10 cellular contexts compared by ENCODE assay signal in genomic region chr19:38793186-38793585, GRCh38. TPM values are rescaled to one million over a fixed set of nuclear protein-coding genes. Genes with fewer than 3 reads are reported as not detected.
DNase-seq lines count a peak whose midpoint lies in the region; ATAC-seq, FAIRE-seq and TF ChIP-seq lines count a peak whose summit lies in the region.
"Had no signal": no experiment of that assay in that cellular context is flagged by ENCODE, and none has a peak within 500 bp of the region (broad histone marks: within the 10 kb centered on the region; RNA-seq: fewer than 3 reads in every experiment).

No MANE protein-coding gene starts in this region.

- peak; percentile 86 for FAIRE-seq in bronchial epithelial cell (lab: Jason Lieb, UNC)

- no peak for ATAC-seq in CD4-positive, CD25-positive, alpha-beta regulatory T cell (ENCODE audit: low read depth in 2 of 2)
- ATAC-seq in HG02870 (IDR thresholded peaks at IDR 0.05; ENCODE audit: unreplicated experiment) (no peak), GM19324 (IDR thresholded peaks at IDR 0.05; ENCODE audit: low FRiP score, unreplicated experiment) (no peak), gastroesophageal sphincter (no peak)

- no peaks in the 10 kb centered on the region for H3K9me3 ChIP-seq in CD4-positive, CD25-positive, alpha-beta regulatory T cell (ENCODE audit: control insufficient read depth in 2 of 2, low read length in 2 of 2)
- H3K9me3 ChIP-seq in gastroesophageal sphincter: no peaks in the 10 kb centered on the region

- no peaks in the 10 kb centered on the region for H3K27me3 Mint-ChIP-seq in CD4-positive, CD25-positive, alpha-beta regulatory T cell
- H3K27me3 Mint-ChIP-seq in nephron progenitor cell (ENCODE audit: low read depth, poor library complexity): peaks cover 9% of the 10 kb centered on the region

- TF ChIP-seq POLR2A in gastroesophageal sphincter (IDR thresholded peaks at IDR 0.05): no peak

- peak in 1 of 3 donors; percentile 12 for DNase-seq in CD4-positive, CD25-positive, alpha-beta regulatory T cell
- DNase-seq in HS-5 (ENCODE audit: low read depth): peak; percentile 25
- peak; percentile 97 for DNase-seq in bronchial epithelial cell (ENCODE audit: low read depth)
- DNase-seq in lung microvascular endothelial cell (ENCODE audit: low read depth in 2 of 2): peak; percentile 43 to 62
- no peak for DNase-seq in nephron progenitor cell
- DNase-seq: DND-41, T1000 had no signal

- H3K27ac Mint-ChIP-seq in CD4-positive, CD25-positive, alpha-beta regulatory T cell: peak overlapping the region in 1 of 3 donors; percentile 77
- no peak overlapping the region for H3K27ac Mint-ChIP-seq in nephron progenitor cell

- H3K4me3 Mint-ChIP-seq in CD4-positive, CD25-positive, alpha-beta regulatory T cell: peak overlapping the region; percentile 61 to 76 (median 66)
- no peak overlapping the region for H3K4me3 Mint-ChIP-seq in nephron progenitor cell

- H3K4me1 Mint-ChIP-seq in CD4-positive, CD25-positive, alpha-beta regulatory T cell: peaks cover 0 to 5% (median 4%) of the 10 kb centered on the region in 4 donors
- H3K4me1 Mint-ChIP-seq in nephron progenitor cell: peaks cover 5% of the 10 kb centered on the region

- H3K4me1 ChIP-seq in CD4-positive, CD25-positive, alpha-beta regulatory T cell (ENCODE audit: control insufficient read depth, insufficient read depth, low read length, poor library complexity, severe bottlenecking): peaks cover 8% of the 10 kb centered on the region
- H3K4me1 ChIP-seq in gastroesophageal sphincter: peaks cover 0 to 7% (median 2%) of the 10 kb centered on the region in 3 donors

- no peak overlapping the region for H3K4me3 ChIP-seq in CD4-positive, CD25-positive, alpha-beta regulatory T cell (ENCODE audit: low read depth, low read length)
- H3K4me3 ChIP-seq in bronchial epithelial cell (ENCODE audit: low read depth, low read length) (no peak overlapping the region), gastroesophageal sphincter (no peak overlapping the region)

- H3K9me3 Mint-ChIP-seq in CD4-positive, CD25-positive, alpha-beta regulatory T cell: peaks cover 0 to 2% (median 0%) of the 10 kb centered on the region in 7 donors
- peaks cover 21% of the 10 kb centered on the region for H3K9me3 Mint-ChIP-seq in nephron progenitor cell

- 56 to 68% methylated on average over 7 to 8 of the region's 8 CpGs for WGBS in gastroesophageal sphincter (ENCODE audit: low coverage in 1 of 2), 2 donors

- no peaks in the 10 kb centered on the region for H3K27me3 ChIP-seq in CD4-positive, CD25-positive, alpha-beta regulatory T cell (ENCODE audit: control insufficient read depth, insufficient read depth, low read length)
- no peaks in the 10 kb centered on the region for H3K27me3 ChIP-seq in bronchial epithelial cell (ENCODE audit: control insufficient read depth, insufficient read depth, low read length)
- H3K27me3 ChIP-seq in gastroesophageal sphincter: no peaks in the 10 kb centered on the region

- no peaks in the 10 kb centered on the region for H3K36me3 ChIP-seq in CD4-positive, CD25-positive, alpha-beta regulatory T cell (ENCODE audit: control insufficient read depth, insufficient read depth, low read length)
- H3K36me3 ChIP-seq in bronchial epithelial cell (ENCODE audit: control insufficient read depth, insufficient read depth, low read length): no peaks in the 10 kb centered on the region
- no peaks in the 10 kb centered on the region for H3K36me3 ChIP-seq in gastroesophageal sphincter

- no peaks in the 10 kb centered on the region for H3K36me3 Mint-ChIP-seq in CD4-positive, CD25-positive, alpha-beta regulatory T cell
- H3K36me3 Mint-ChIP-seq in nephron progenitor cell (ENCODE audit: low read depth): no peaks in the 10 kb centered on the region

- no peak overlapping the region for H3K27ac ChIP-seq in CD4-positive, CD25-positive, alpha-beta regulatory T cell (ENCODE audit: insufficient read depth, low read length, poor library complexity, severe bottlenecking)
- H3K27ac ChIP-seq in gastroesophageal sphincter: no peak overlapping the region

- no peak for TF ChIP-seq EP300 in gastroesophageal sphincter (IDR thresholded peaks at IDR 0.05)

- no peak for TF ChIP-seq CTCF in bronchial epithelial cell (IDR thresholded peaks at IDR 0.05; ENCODE audit: insufficient read depth, low read length, severe bottlenecking)
- no peak for TF ChIP-seq CTCF in nephron progenitor cell (IDR thresholded peaks at IDR 0.05)
- no peak for TF ChIP-seq CTCF in gastroesophageal sphincter (IDR thresholded peaks at IDR 0.05)

RNA-seq across cellular contexts. Expression of gene LGALS7B, which starts 4.2 kb away (rescaled TPM):
- total RNA-seq in CD4-positive, CD25-positive, alpha-beta regulatory T cell: not detected
- not detected for polyA plus RNA-seq in CD4-positive, CD25-positive, alpha-beta regulatory T cell
- total RNA-seq in bronchial epithelial cell (1,636 and 4,049 TPM in 2 replicates), lung microvascular endothelial cell (not detected in 2 replicates), gastroesophageal sphincter (10 to 100 TPM in 1 of 4 donors, 1 to 10 TPM in 2, not detected in 1; 2.1 to 58.4 (median 9.8) TPM)

RNA-seq across cellular contexts. Expression of gene LGALS4, which starts 19.6 kb away (rescaled TPM):
- total RNA-seq in CD4-positive, CD25-positive, alpha-beta regulatory T cell: 2.1 TPM
- under 1 TPM in 1 of 4 donors, not detected in 3; 0.10 TPM for polyA plus RNA-seq in CD4-positive, CD25-positive, alpha-beta regulatory T cell
- 0.64 and 1.1 TPM in 2 replicates for total RNA-seq in bronchial epithelial cell
- not detected in 2 replicates for total RNA-seq in lung microvascular endothelial cell
- 1 to 10 TPM in 2 of 4 donors, under 1 TPM in 1, not detected in 1; 0.27 to 1.6 (median 1.1) TPM for total RNA-seq in gastroesophageal sphincter

RNA-seq across cellular contexts. Expression of gene LGALS7, which starts 19.9 kb away (rescaled TPM):
- total RNA-seq in CD4-positive, CD25-positive, alpha-beta regulatory T cell: not detected
- not detected for polyA plus RNA-seq in CD4-positive, CD25-positive, alpha-beta regulatory T cell
- total RNA-seq in bronchial epithelial cell (11.3 and 406 TPM in 2 replicates), lung microvascular endothelial cell (not detected in 2 replicates), gastroesophageal sphincter (10 to 100 TPM in 1 of 4 donors, not detected in 3; 25.8 TPM)

RNA-seq across cellular contexts. Expression of gene ECH1, which starts 38.4 kb away (rescaled TPM):
- 95.2 TPM for total RNA-seq in CD4-positive, CD25-positive, alpha-beta regulatory T cell
- polyA plus RNA-seq in CD4-positive, CD25-positive, alpha-beta regulatory T cell: 100 to 1,000 TPM; 248 to 308 (median 277) TPM
- total RNA-seq in bronchial epithelial cell: 44.5 and 51.1 TPM in 2 replicates
- 49.0 and 49.7 TPM in 2 replicates for total RNA-seq in lung microvascular endothelial cell
- 100 to 1,000 TPM in 2 of 4 donors, 10 to 100 TPM in 2; 88.3 to 162 (median 110) TPM for total RNA-seq in gastroesophageal sphincter

RNA-seq across cellular contexts. Expression of gene CAPN12, which starts 48.9 kb away (rescaled TPM):
- total RNA-seq in CD4-positive, CD25-positive, alpha-beta regulatory T cell: 6.1 TPM
- polyA plus RNA-seq in CD4-positive, CD25-positive, alpha-beta regulatory T cell: 1 to 10 TPM; 1.0 to 2.6 (median 1.9) TPM
- 6.6 and 6.8 TPM in 2 replicates for total RNA-seq in bronchial epithelial cell
- under 0.01 TPM in 2 replicates for total RNA-seq in lung microvascular endothelial cell
- 1 to 10 TPM in 2 of 4 donors, under 1 TPM in 1, not detected in 1; 0.93 to 2.2 (median 1.1) TPM for total RNA-seq in gastroesophageal sphincter

Comparison
In these comparisons a context has a peak if more than half of its experiments do, and no peak if none do; other contexts are left out.
1. RNA of gene LGALS7B, which starts 4.2 kb away (total RNA-seq): 1,636 to 4,049 TPM in bronchial epithelial cell; 2.1 to 58.4 TPM in gastroesophageal sphincter, not detected in CD4-positive, CD25-positive, alpha-beta regulatory T cell (single experiment) and not detected in lung microvascular endothelial cell; every median in the first group is over 10 times any median in the second.